33 cellular contexts compared by ENCODE assay signal in the genomic region with DNA sequence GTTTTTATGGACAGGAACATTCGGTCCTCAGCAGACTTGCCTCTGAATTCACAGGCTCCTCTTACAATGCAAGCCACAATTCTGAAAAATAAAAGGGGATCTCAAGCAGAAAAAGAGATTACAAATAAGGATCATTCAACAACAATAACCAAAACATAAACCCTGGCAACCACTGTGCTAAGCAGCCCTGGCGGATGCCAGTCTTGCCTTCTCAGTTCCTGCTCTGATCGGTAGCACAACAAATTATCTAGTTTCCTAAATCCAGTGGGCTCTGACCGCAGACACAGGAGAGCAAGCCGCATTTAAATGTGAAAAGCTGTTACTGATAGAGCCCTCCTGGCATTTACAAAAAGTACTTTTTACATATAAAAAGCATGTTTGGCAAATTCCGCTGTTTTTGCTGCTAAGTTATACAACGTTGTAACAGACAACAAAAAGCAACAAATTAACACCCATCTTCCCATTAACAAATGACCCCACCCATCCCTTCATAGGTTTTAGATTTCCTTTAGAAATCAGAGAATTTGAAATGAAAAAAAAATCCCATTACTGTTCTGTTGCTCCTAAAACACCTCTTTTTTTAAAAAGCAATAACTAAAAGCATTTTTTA.
DNase-seq lines count a peak whose midpoint lies in the region; ATAC-seq and TF ChIP-seq lines count a peak whose summit lies in the region.
"Had no signal": no experiment of that assay in that cellular context is flagged by ENCODE, and none has a peak within 500 bp of the region (broad histone marks: within the 10 kb centered on the region; RNA-seq: fewer than 3 reads in every experiment).

No MANE protein-coding gene starts in this region.

- no peaks in the 10 kb centered on the region; the same call in 1 of the 2 replicates for H3K9me3 ChIP-seq in NT2/D1 (ENCODE audit: insufficient read depth, low read length)
- H3K9me3 ChIP-seq in neural progenitor cell (ENCODE audit: low read depth): no peaks in the 10 kb centered on the region
- no peaks in the 10 kb centered on the region for H3K9me3 ChIP-seq in Karpas-422 (ENCODE audit: low read length)
- H3K9me3 ChIP-seq: adrenal gland, gastrocnemius medialis, tibial artery, vagina had no signal

- H3K36me3 ChIP-seq in NT2/D1 (ENCODE audit: insufficient read depth, insufficient read length, low read length) (no peaks in the 10 kb centered on the region), neural progenitor cell (no peaks in the 10 kb centered on the region), Karpas-422 (ENCODE audit: insufficient read depth, low read length) (no peaks in the 10 kb centered on the region)
- H3K36me3 ChIP-seq: adrenal gland, brain microvascular endothelial cell, gastrocnemius medialis, tibial artery, vagina had no signal

- H4K20me1 ChIP-seq in neural progenitor cell (ENCODE audit: low read depth) (peaks cover 4% of the 10 kb centered on the region), Karpas-422 (ENCODE audit: insufficient read depth, low read depth, low read length) (no peaks in the 10 kb centered on the region)

- H3K79me2 ChIP-seq in neural progenitor cell (ENCODE audit: low read depth) (no peaks in the 10 kb centered on the region), Karpas-422 (ENCODE audit: low read length) (no peaks in the 10 kb centered on the region)
- H3K79me2 ChIP-seq: hepatocyte had no signal

- TF ChIP-seq CTCF in neural progenitor cell (IDR thresholded peaks at IDR 0.05): no peak

- H3K27me3 ChIP-seq in NT2/D1 (ENCODE audit: insufficient read depth, insufficient read length): peaks cover 77% of the 10 kb centered on the region
- H3K27me3 ChIP-seq in neural progenitor cell: peaks cover 33% of the 10 kb centered on the region
- H3K27me3 ChIP-seq in Karpas-422 (ENCODE audit: low read length): no peaks in the 10 kb centered on the region
- H3K27me3 ChIP-seq: adrenal gland, gastrocnemius medialis, tibial artery, vagina had no signal

- no peaks in the 10 kb centered on the region for H3K36me3 Mint-ChIP-seq in neural progenitor cell
- H3K36me3 Mint-ChIP-seq: activated naive CD4-positive, alpha-beta T cell treated with anti-CD3 and anti-CD28 coated beads, Interleukin-2, amount 10 ng/mL, durations not matched to agents 7 days and 5 days; CD8-positive, alpha-beta memory T cell; memory B cell had no signal

- peak overlapping the region; percentile 7 for H3K4me3 Mint-ChIP-seq in neural progenitor cell
- H3K4me3 Mint-ChIP-seq: activated CD8-positive, alpha-beta T cell treated with anti-CD3 and anti-CD28 coated beads for 36 hours; activated naive CD4-positive, alpha-beta T cell treated with anti-CD3 and anti-CD28 coated beads, Interleukin-2, amount 10 ng/mL, durations not matched to agents 7 days and 5 days; activated T-helper 17 cell treated with anti-CD3 and anti-CD28 coated beads, Interleukin-2, amount 50 U/mL, for 72 hours; CD8-positive, alpha-beta memory T cell; memory B cell; stimulated activated naive CD8-positive, alpha-beta T cell treated with anti-CD3 and anti-CD28 coated beads, Interleukin-15, amount 100 ng/mL, for 72 hours; T-helper 17 cell had no signal

- H3K4me3 ChIP-seq in NT2/D1 (ENCODE audit: insufficient read length, low read depth): no peak overlapping the region
- peak overlapping the region; percentile 27 for H3K4me3 ChIP-seq in neural progenitor cell
- H3K4me3 ChIP-seq in Karpas-422 (ENCODE audit: low read length): no peak overlapping the region
- H3K4me3 ChIP-seq: adrenal gland, gastrocnemius medialis, hepatocyte, tibial artery, vagina had no signal

- peaks cover 4% of the 10 kb centered on the region for H3K9me3 Mint-ChIP-seq in neural progenitor cell
- H3K9me3 Mint-ChIP-seq: activated CD8-positive, alpha-beta T cell treated with anti-CD3 and anti-CD28 coated beads for 36 hours; activated naive CD4-positive, alpha-beta T cell treated with anti-CD3 and anti-CD28 coated beads, Interleukin-2, amount 10 ng/mL, durations not matched to agents 7 days and 5 days; activated T-helper 17 cell treated with anti-CD3 and anti-CD28 coated beads, Interleukin-2, amount 50 U/mL, for 72 hours; CD8-positive, alpha-beta memory T cell; memory B cell; stimulated activated naive CD8-positive, alpha-beta T cell treated with anti-CD3 and anti-CD28 coated beads, Interleukin-15, amount 100 ng/mL, for 72 hours had no signal

- H3K9ac ChIP-seq in NT2/D1 (ENCODE audit: insufficient read length, low read depth) (no peak overlapping the region), neural progenitor cell (no peak overlapping the region), Karpas-422 (ENCODE audit: low read length) (no peak overlapping the region)

- H3K27ac ChIP-seq in neural progenitor cell: no peak overlapping the region
- no peak overlapping the region for H3K27ac ChIP-seq in Karpas-422 (ENCODE audit: low read length)
- H3K27ac ChIP-seq: adrenal gland, brain microvascular endothelial cell, gastrocnemius medialis, hepatocyte, tibial artery, vagina had no signal

- H3K4me1 ChIP-seq in NT2/D1 (ENCODE audit: insufficient read depth, insufficient read length) (peaks cover 2% of the 10 kb centered on the region), neural progenitor cell (peaks cover 30% of the 10 kb centered on the region), Karpas-422 (ENCODE audit: low read length) (no peaks in the 10 kb centered on the region)
- H3K4me1 ChIP-seq: adrenal gland, tibial artery, vagina had no signal

- DNase-seq in G401 (ENCODE audit: low spot score) (peak; percentile 18), NT2/D1 (ENCODE audit: low read depth, low spot score) (peak; percentile 69), globus pallidus (ENCODE audit: low spot score) (peak; percentile 54), neural progenitor cell (ENCODE audit: low spot score) (peak; percentile 73), NCI-H1105 treated with DMSO at 0.1 percent for 48 hours (lab: John Stamatoyannopoulos, UW) (no peak), Karpas-422 (no peak)
- no peak for DNase-seq in stimulated activated naive CD4-positive, alpha-beta T cell treated with Interleukin-2 at 50 U/mL for 16 hours (lab: John Stamatoyannopoulos, UW)
- DNase-seq: ACHN; activated CD8-positive, alpha-beta T cell treated with anti-CD3 and anti-CD28 coated beads for 36 hours; activated naive CD4-positive, alpha-beta T cell treated with anti-CD3 and anti-CD28 coated beads, Interleukin-2, amount 10 ng/mL, durations not matched to agents 7 days and 5 days; adrenal gland; brain microvascular endothelial cell; CD8-positive, alpha-beta memory T cell; gastrocnemius medialis; IMR-90; MV-4-11; NCI-H1436 treated with DMSO at 0.1 percent for 48 hours; NCI-H2171; NCI-H524; Right ventricle myocardium superior; stimulated activated CD8-positive, alpha-beta memory T cell treated with anti-CD3 and anti-CD28 coated beads, Interleukin-4, amount 100 ng/mL, for 48 hours; stimulated activated naive CD8-positive, alpha-beta T cell treated with anti-CD3 and anti-CD28 coated beads, Interleukin-15, amount 100 ng/mL, for 72 hours; T-helper 17 cell; tibial artery had no signal

- H3K27ac Mint-ChIP-seq in neural progenitor cell: no peak overlapping the region
- H3K27ac Mint-ChIP-seq: activated CD8-positive, alpha-beta T cell treated with anti-CD3 and anti-CD28 coated beads for 36 hours; activated naive CD4-positive, alpha-beta T cell treated with anti-CD3 and anti-CD28 coated beads, Interleukin-2, amount 10 ng/mL, durations not matched to agents 7 days and 5 days; activated T-helper 17 cell treated with anti-CD3 and anti-CD28 coated beads, Interleukin-2, amount 50 U/mL, for 72 hours; memory B cell; progenitor cell of endocrine pancreas; stimulated activated naive CD8-positive, alpha-beta T cell treated with anti-CD3 and anti-CD28 coated beads, Interleukin-15, amount 100 ng/mL, for 72 hours; T-helper 17 cell had no signal

- in situ Hi-C loops in G401 (cut with HindIII; ENCODE audit: low sequenced_read_pairs): no loop called here

- H2AFZ ChIP-seq in neural progenitor cell (replicated peaks) (no peak overlapping the region), Karpas-422 (ENCODE audit: low read length) (no peak overlapping the region)
- H2AFZ ChIP-seq: hepatocyte had no signal

- H3K4me1 Mint-ChIP-seq in neural progenitor cell: peaks cover 28% of the 10 kb centered on the region
- H3K4me1 Mint-ChIP-seq: activated naive CD4-positive, alpha-beta T cell treated with anti-CD3 and anti-CD28 coated beads, Interleukin-2, amount 10 ng/mL, durations not matched to agents 7 days and 5 days; activated T-helper 17 cell treated with anti-CD3 and anti-CD28 coated beads, Interleukin-2, amount 50 U/mL, for 72 hours; CD8-positive, alpha-beta memory T cell; memory B cell; stimulated activated naive CD8-positive, alpha-beta T cell treated with anti-CD3 and anti-CD28 coated beads, Interleukin-15, amount 100 ng/mL, for 72 hours; T-helper 17 cell had no signal

- H3K4me2 ChIP-seq in neural progenitor cell (peak overlapping the region; percentile 68), Karpas-422 (ENCODE audit: low read depth, low read length, poor library complexity, severe bottlenecking) (no peak overlapping the region)
- H3K4me2 ChIP-seq: hepatocyte had no signal

- H3K9me2 ChIP-seq in Karpas-422 (replicated peaks; ENCODE audit: insufficient read depth, low read length): no peaks in the 10 kb centered on the region

- H3K27me3 Mint-ChIP-seq in neural progenitor cell (ENCODE audit: insufficient read depth, low read depth): peaks cover 11% of the 10 kb centered on the region

- no peak for ATAC-seq in HG03432 (IDR thresholded peaks at IDR 0.05; ENCODE audit: unreplicated experiment)
- ATAC-seq: activated CD8-positive, alpha-beta T cell treated with anti-CD3 and anti-CD28 coated beads for 36 hours; activated T-helper 17 cell treated with anti-CD3 and anti-CD28 coated beads, Interleukin-2, amount 50 U/mL, for 72 hours; gastrocnemius medialis; HCT116; sciatic nerve; SK-N-SH treated with all-trans-retinoic acid at 6 μM for 48 hours; stimulated activated naive CD8-positive, alpha-beta T cell treated with anti-CD3 and anti-CD28 coated beads, Interleukin-15, amount 100 ng/mL, for 72 hours; T-helper 17 cell had no signal

- H3F3A ChIP-seq in neural progenitor cell (ENCODE audit: low read depth): peaks cover 17% of the 10 kb centered on the region

Comparison
In these comparisons a context has a peak if more than half of its experiments do, and no peak if none do; other contexts are left out.
1. DNase-seq: peak in G401 (single experiment), NT2/D1 (single experiment), globus pallidus (single experiment) and neural progenitor cell (single experiment); none in NCI-H1105 treated with DMSO at 0.1 percent for 48 hours (single experiment), stimulated activated naive CD4-positive, alpha-beta T cell treated with Interleukin-2 at 50 U/mL for 16 hours (single experiment) and Karpas-422 (single experiment).